In genomic region chr17:1577186-1577585, GRCh38 we compare ENCODE assay signal across 1 cellular context.
TF ChIP-seq lines count a peak whose summit lies in the region.

No MANE protein-coding gene starts in this region.

TF ChIP-seq in SK-N-SH, 30 proteins besides CTCF, POLR2A, EP300 and RAD21 (continued from another document):
- no peak for TF ChIP-seq USF1 (IDR thresholded peaks at IDR 0.05; ENCODE audit: borderline replicate concordance, low read depth)
- peak; percentile 52 for TF ChIP-seq TCF12 (IDR thresholded peaks at IDR 0.05)
- no peak for TF ChIP-seq IRF3 (IDR thresholded peaks at IDR 0.05; ENCODE audit: low read depth, low read length)
- TF ChIP-seq NFIC (IDR thresholded peaks at IDR 0.05; ENCODE audit: borderline replicate concordance), result peak; percentile 80
- TF ChIP-seq FOXM1 (IDR thresholded peaks at IDR 0.05; ENCODE audit: low read depth), result no peak
- TF ChIP-seq RCOR1 (IDR thresholded peaks at IDR 0.05; ENCODE audit: low read length), result no peak
- no peak for TF ChIP-seq FOXJ3 (CRISPR knock-in tag; IDR thresholded peaks at IDR 0.05)
- no peak for TF ChIP-seq RFX5 (IDR thresholded peaks at IDR 0.05; ENCODE audit: low read length)
- no peak for TF ChIP-seq EZH2phosphoT487 (IDR thresholded peaks at IDR 0.05; ENCODE audit: borderline replicate concordance, low read depth)
- TF ChIP-seq ELF1 (IDR thresholded peaks at IDR 0.05), result peak; percentile 46; the same call in 1 of the 2 replicates
- no peak for TF ChIP-seq GABPA (IDR thresholded peaks at IDR 0.05; ENCODE audit: low read depth)
- TF ChIP-seq GATA2 (CRISPR knock-in tag; IDR thresholded peaks at IDR 0.05), result no peak
- TF ChIP-seq JUND (IDR thresholded peaks at IDR 0.05), result no peak
- peak; percentile 39 for TF ChIP-seq PBX3 (IDR thresholded peaks at IDR 0.05)
- TF ChIP-seq MXI1 (IDR thresholded peaks at IDR 0.05; ENCODE audit: low read depth, low read length), result no peak
- TF ChIP-seq REST (IDR thresholded peaks at IDR 0.05; ENCODE audit: low read depth, low read length), result no peak
- TF ChIP-seq ZBTB33 (IDR thresholded peaks at IDR 0.05; ENCODE audit: borderline replicate concordance, low read depth), result peak; percentile 67; the same call in 1 of the 2 replicates
- no peak for TF ChIP-seq SMC3 (IDR thresholded peaks at IDR 0.05; ENCODE audit: low read depth, low read length)
- no peak for TF ChIP-seq FOSL2 (IDR thresholded peaks at IDR 0.05; ENCODE audit: borderline replicate concordance, low read depth)
- TF ChIP-seq YY1 (IDR thresholded peaks at IDR 0.05; ENCODE audit: low read depth), result no peak
- TF ChIP-seq NRF1 (IDR thresholded peaks at IDR 0.05; ENCODE audit: low read depth, low read length), result no peak
- no peak for TF ChIP-seq POLR2AphosphoS5 (IDR thresholded peaks at IDR 0.05; ENCODE audit: low read depth, low read length)
- no peak for TF ChIP-seq TAF1 (IDR thresholded peaks at IDR 0.05; ENCODE audit: borderline replicate concordance, low read depth, low read length)
- TF ChIP-seq SIN3A (IDR thresholded peaks at IDR 0.05; ENCODE audit: borderline replicate concordance, low read depth, low read length), result no peak
- TF ChIP-seq MEF2A (IDR thresholded peaks at IDR 0.05; ENCODE audit: borderline replicate concordance, low read depth), result no peak
- no peak; the same call in 1 of the 2 replicates for TF ChIP-seq RXRA (IDR thresholded peaks at IDR 0.05; ENCODE audit: borderline replicate concordance, low read depth)
- TF ChIP-seq TEAD4 (IDR thresholded peaks at IDR 0.05; ENCODE audit: borderline replicate concordance, insufficient read depth), result no peak
- TF ChIP-seq MAX (IDR thresholded peaks at IDR 0.05; ENCODE audit: low read depth), result peak; percentile 44
